9 cellular contexts compared by ENCODE assay signal in the genomic region with DNA sequence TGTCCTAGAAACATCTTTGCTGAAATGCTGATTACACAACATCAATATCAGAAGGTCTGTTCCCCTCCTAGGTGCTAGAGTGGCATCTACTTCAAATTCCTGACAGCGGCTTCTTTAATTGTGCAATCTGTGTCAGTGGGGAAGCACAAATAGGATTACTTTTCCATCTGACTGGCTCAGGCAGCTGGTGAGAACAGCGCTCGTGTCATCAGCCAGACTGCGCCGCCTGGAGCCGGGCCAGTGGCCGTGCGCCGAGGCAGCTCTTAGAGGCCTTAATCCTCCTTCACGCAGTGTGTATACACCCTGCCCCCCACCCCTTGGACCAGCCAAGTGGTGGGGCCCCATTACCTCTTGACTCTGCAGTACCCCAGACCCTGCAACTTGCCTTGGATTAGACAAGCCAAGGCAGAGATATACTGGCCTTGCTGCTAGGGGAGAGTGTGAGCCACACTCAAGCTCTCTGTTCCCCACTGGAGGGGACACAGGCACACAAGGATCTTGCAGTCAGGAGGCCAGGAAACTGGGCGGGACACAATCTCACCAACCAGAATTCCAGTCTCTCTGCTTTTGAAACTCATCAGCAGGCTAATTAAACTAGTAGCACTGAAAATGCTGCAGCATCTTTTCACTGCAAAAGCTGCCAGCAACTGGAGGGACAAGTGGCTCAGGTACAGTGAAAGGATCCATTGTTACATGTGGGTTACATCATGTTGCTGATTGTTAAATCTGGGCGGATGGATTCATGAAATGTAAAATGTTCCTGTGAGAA. TPM values are rescaled to one million over a fixed set of nuclear protein-coding genes. Genes with fewer than 3 reads are reported as not detected.
DNase-seq lines count a peak whose midpoint lies in the region; ATAC-seq and TF ChIP-seq lines count a peak whose summit lies in the region.
"Had no signal": no experiment of that assay in that cellular context is flagged by ENCODE, and none has a peak within 500 bp of the region (broad histone marks: within the 10 kb centered on the region; RNA-seq: fewer than 3 reads in every experiment).

No MANE protein-coding gene starts in this region.

- peak overlapping the region in 5 of 11 experiments; percentile 13 to 51 (median 30); a peak in 5 of 22 replicates for H3K27ac ChIP-seq in BLaER1 treated with 17β-estradiol and CSF1 and Interleukin-3, amounts not matched to agents 10 nM and 100 nM
- H3K27ac ChIP-seq in epithelial cell of prostate, result peak overlapping the region; percentile 94
- H3K27ac ChIP-seq in muscle layer of colon (ENCODE audit: low read depth, low read length), result peak overlapping the region; percentile 40
- peak overlapping the region; percentile 59 to 75 for H3K27ac ChIP-seq in uterus

- intact Hi-C loops in uterus (cut with DNase I; ENCODE audit: low total_unique reads), result no loop called here

- peaks cover 100% of the 10 kb centered on the region in 11 experiments for H4K20me1 ChIP-seq in BLaER1 treated with 17β-estradiol and CSF1 and Interleukin-3, amounts not matched to agents 10 nM and 100 nM

- TF ChIP-seq RAD21 in Ishikawa (IDR thresholded peaks at IDR 0.05; ENCODE audit: low read depth), result peak; percentile 38; the same call in 1 of the 2 replicates

- DNase-seq in SHP77 (lab: John Stamatoyannopoulos, UW) (peak; percentile 52 to 81), epithelial cell of prostate (ENCODE audit: low read depth, low spot score) (peak; percentile 37), uterus (peak; percentile 74 to 81)
- no peak for DNase-seq in NK-92 treated with Interleukin-12 subunit alpha and Interleukin-12 subunit beta, amount 100 ng/mL, for 24 hours (lab: John Stamatoyannopoulos, UW)

- TF ChIP-seq EP300 in Ishikawa (IDR thresholded peaks at IDR 0.05; ENCODE audit: borderline replicate concordance), result 0 out of 2 replicates have a peak, but pooled peaks have one; percentile 41

- H3K4me2 ChIP-seq in BLaER1 treated with 17β-estradiol and CSF1 and Interleukin-3, amounts not matched to agents 10 nM and 100 nM, result peak overlapping the region; percentile 33 to 86 (median 81)

- H3K9ac ChIP-seq in BLaER1 treated with 17β-estradiol and CSF1 and Interleukin-3, amounts not matched to agents 10 nM and 100 nM, result peak overlapping the region in 1 of 11 experiments; percentile 20; a peak in 1 of 22 replicates
- H3K9ac ChIP-seq in muscle layer of colon (ENCODE audit: low read length), result no peak overlapping the region

- ATAC-seq in GM19397 (IDR thresholded peaks at IDR 0.05; ENCODE audit: unreplicated experiment), result no peak

- no peak for TF ChIP-seq POLR2A in uterus (IDR thresholded peaks at IDR 0.05)

- no peak overlapping the region for H3K4me3 ChIP-seq in BLaER1 treated with 17β-estradiol and CSF1 and Interleukin-3, amounts not matched to agents 10 nM and 100 nM
- H3K4me3 ChIP-seq in muscle layer of colon (ENCODE audit: low read depth in 1 of 2, low read length in 2 of 2) (no peak overlapping the region), uterus (peak overlapping the region in 1 of 2 donors; percentile 13)

- peak in 2 of 4 experiments; percentile 12 to 32 for TF ChIP-seq CTCF in uterus (IDR thresholded peaks at IDR 0.05)

- H3K27me3 ChIP-seq in BLaER1 treated with 17β-estradiol and CSF1 and Interleukin-3, amounts not matched to agents 10 nM and 100 nM, result no peaks in the 10 kb centered on the region
- H3K27me3 ChIP-seq in muscle layer of colon (ENCODE audit: control insufficient read depth in 1 of 2, insufficient read depth in 2 of 2, low read length in 2 of 2) (no peaks in the 10 kb centered on the region), uterus (no peaks in the 10 kb centered on the region)

- H3K9me3 ChIP-seq in BLaER1 treated with 17β-estradiol and CSF1 and Interleukin-3, amounts not matched to agents 10 nM and 100 nM (replicated peaks in 1 of 11), result no peaks in the 10 kb centered on the region
- H3K9me3 ChIP-seq in muscle layer of colon (ENCODE audit: low read length) (no peaks in the 10 kb centered on the region), uterus (no peaks in the 10 kb centered on the region)

- H3K36me3 ChIP-seq in BLaER1 treated with 17β-estradiol and CSF1 and Interleukin-3, amounts not matched to agents 10 nM and 100 nM, result peaks cover 0 to 27% (median 8%) of the 10 kb centered on the region in 11 experiments; a peak in 9 of 22 replicates
- H3K36me3 ChIP-seq in muscle layer of colon (ENCODE audit: insufficient read depth, low read length) (no peaks in the 10 kb centered on the region), uterus (no peaks in the 10 kb centered on the region)

- H3K4me1 ChIP-seq in BLaER1 treated with 17β-estradiol and CSF1 and Interleukin-3, amounts not matched to agents 10 nM and 100 nM, result peaks cover 95 to 100% (median 98%) of the 10 kb centered on the region in 10 experiments
- H3K4me1 ChIP-seq in muscle layer of colon (ENCODE audit: insufficient read depth, low read length) (peaks cover 85% of the 10 kb centered on the region), uterus (peaks cover 31 to 34% of the 10 kb centered on the region in 2 donors)

TF ChIP-seq in Ishikawa, 13 proteins besides CTCF, POLR2A, EP300 and RAD21:
- peak; percentile 50; the same call in 1 of the 2 replicates for TF ChIP-seq TEAD4 (IDR thresholded peaks at IDR 0.05)
- TF ChIP-seq ZBTB7A (IDR thresholded peaks at IDR 0.05; ENCODE audit: low read depth), result no peak
- TF ChIP-seq EGR1 (IDR thresholded peaks at IDR 0.05), result no peak
- TF ChIP-seq NFIC (IDR thresholded peaks at IDR 0.05), result peak; percentile 82
- no peak for TF ChIP-seq CREB1 (IDR thresholded peaks at IDR 0.05; ENCODE audit: low read depth)
- no peak for TF ChIP-seq FOXM1 (IDR thresholded peaks at IDR 0.05; ENCODE audit: borderline replicate concordance, low read depth)
- no peak for TF ChIP-seq TAF1 (IDR thresholded peaks at IDR 0.05; ENCODE audit: low read depth)
- TF ChIP-seq, protein P1, sequence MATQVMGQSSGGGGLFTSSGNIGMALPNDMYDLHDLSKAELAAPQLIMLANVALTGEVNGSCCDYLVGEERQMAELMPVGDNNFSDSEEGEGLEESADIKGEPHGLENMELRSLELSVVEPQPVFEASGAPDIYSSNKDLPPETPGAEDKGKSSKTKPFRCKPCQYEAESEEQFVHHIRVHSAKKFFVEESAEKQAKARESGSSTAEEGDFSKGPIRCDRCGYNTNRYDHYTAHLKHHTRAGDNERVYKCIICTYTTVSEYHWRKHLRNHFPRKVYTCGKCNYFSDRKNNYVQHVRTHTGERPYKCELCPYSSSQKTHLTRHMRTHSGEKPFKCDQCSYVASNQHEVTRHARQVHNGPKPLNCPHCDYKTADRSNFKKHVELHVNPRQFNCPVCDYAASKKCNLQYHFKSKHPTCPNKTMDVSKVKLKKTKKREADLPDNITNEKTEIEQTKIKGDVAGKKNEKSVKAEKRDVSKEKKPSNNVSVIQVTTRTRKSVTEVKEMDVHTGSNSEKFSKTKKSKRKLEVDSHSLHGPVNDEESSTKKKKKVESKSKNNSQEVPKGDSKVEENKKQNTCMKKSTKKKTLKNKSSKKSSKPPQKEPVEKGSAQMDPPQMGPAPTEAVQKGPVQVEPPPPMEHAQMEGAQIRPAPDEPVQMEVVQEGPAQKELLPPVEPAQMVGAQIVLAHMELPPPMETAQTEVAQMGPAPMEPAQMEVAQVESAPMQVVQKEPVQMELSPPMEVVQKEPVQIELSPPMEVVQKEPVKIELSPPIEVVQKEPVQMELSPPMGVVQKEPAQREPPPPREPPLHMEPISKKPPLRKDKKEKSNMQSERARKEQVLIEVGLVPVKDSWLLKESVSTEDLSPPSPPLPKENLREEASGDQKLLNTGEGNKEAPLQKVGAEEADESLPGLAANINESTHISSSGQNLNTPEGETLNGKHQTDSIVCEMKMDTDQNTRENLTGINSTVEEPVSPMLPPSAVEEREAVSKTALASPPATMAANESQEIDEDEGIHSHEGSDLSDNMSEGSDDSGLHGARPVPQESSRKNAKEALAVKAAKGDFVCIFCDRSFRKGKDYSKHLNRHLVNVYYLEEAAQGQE (IDR thresholded peaks at IDR 0.05; ENCODE audit: low read depth), result no peak
- peak; percentile 34 for TF ChIP-seq TCF12 (IDR thresholded peaks at IDR 0.05; ENCODE audit: low read depth)
- no peak for TF ChIP-seq YY1 (IDR thresholded peaks at IDR 0.05; ENCODE audit: low read depth)
- TF ChIP-seq CEBPB (IDR thresholded peaks at IDR 0.05), result peak; percentile 96
- TF ChIP-seq USF1 (IDR thresholded peaks at IDR 0.05), result no peak
- TF ChIP-seq, protein P2, sequence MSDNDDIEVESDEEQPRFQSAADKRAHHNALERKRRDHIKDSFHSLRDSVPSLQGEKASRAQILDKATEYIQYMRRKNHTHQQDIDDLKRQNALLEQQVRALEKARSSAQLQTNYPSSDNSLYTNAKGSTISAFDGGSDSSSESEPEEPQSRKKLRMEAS (IDR thresholded peaks at IDR 0.05), result no peak

RNA-seq across cellular contexts. Expression of gene EPHX3, which starts 48.9 kb away (rescaled TPM):
- total RNA-seq in uterus, result under 1 TPM in 2 of 4 donors, not detected in 2; 0.35 to 0.64 TPM
- total RNA-seq: pulmonary artery endothelial cell had no signal

RNA-seq across cellular contexts. Expression of gene BRD4, which starts 51.2 kb away (rescaled TPM):
- total RNA-seq in uterus, result 100 to 1,000 TPM in 1 of 4 donors, 10 to 100 TPM in 2, 1 to 10 TPM in 1; 5.6 to 156 (median 16.6) TPM
